11 cellular contexts compared by ENCODE assay signal in genomic region chr12:53253298-53253697, GRCh38. TPM values are rescaled to one million over a fixed set of nuclear protein-coding genes. Genes with fewer than 3 reads are reported as not detected.
DNase-seq lines count a peak whose midpoint lies in the region; ATAC-seq and TF ChIP-seq lines count a peak whose summit lies in the region.
"Had no signal": no experiment of that assay in that cellular context is flagged by ENCODE, and none has a peak within 500 bp of the region (broad histone marks: within the 10 kb centered on the region; RNA-seq: fewer than 3 reads in every experiment).

No MANE protein-coding gene starts in this region.

- in situ Hi-C loops in mammary epithelial cell (cut with MboI; ENCODE audit: low sequenced_read_pairs in 2 of 2) = no loop called here

- no peaks in the 10 kb centered on the region for H3F3A ChIP-seq in neural cell (ENCODE audit: insufficient read depth, low read length, poor library complexity, severe bottlenecking)

- no peak for TF ChIP-seq EP300 in neural cell (conservative IDR thresholded peaks at IDR 0.05; ENCODE audit: poor library complexity, severe bottlenecking)

- no peak for ATAC-seq in HG02763 (IDR thresholded peaks at IDR 0.05; ENCODE audit: unreplicated experiment)
- ATAC-seq: body of pancreas had no signal

- H3K9me3 ChIP-seq in BLaER1 (no peaks in the 10 kb centered on the region), mammary epithelial cell (replicated peaks; ENCODE audit: insufficient read depth, low read length) (no peaks in the 10 kb centered on the region), neural cell (ENCODE audit: low read length) (no peaks in the 10 kb centered on the region)
- H3K9me3 ChIP-seq: body of pancreas had no signal

- H3K4me3 ChIP-seq in BLaER1 (peak overlapping the region; percentile 90), mammary epithelial cell (replicated peaks in 1 of 3; ENCODE audit: insufficient read depth in 1 of 3, low read depth in 2 of 3, low read length in 3 of 3) (no peak overlapping the region), neural cell (ENCODE audit: low read length) (peak overlapping the region; percentile 93)
- peak overlapping the region; percentile 97 for H3K4me3 ChIP-seq in Jurkat, Clone E6-1 (ENCODE audit: low read length)

- peak overlapping the region; percentile 82; the same call in 1 of the 2 replicates for H3K27ac ChIP-seq in BLaER1
- no peak overlapping the region for H3K27ac ChIP-seq in mammary epithelial cell (ENCODE audit: insufficient read depth, low read depth, low read length)
- H3K27ac ChIP-seq in neural cell (ENCODE audit: low read length) = no peak overlapping the region

- H3K9ac ChIP-seq in BLaER1 = peak overlapping the region; percentile 85
- H3K9ac ChIP-seq in mammary epithelial cell (ENCODE audit: insufficient read depth, low read length) = no peak overlapping the region
- no peak overlapping the region for H3K9ac ChIP-seq in neural cell (ENCODE audit: low read length)

- peaks cover 58% of the 10 kb centered on the region for H3K4me1 ChIP-seq in BLaER1
- peaks cover 22% of the 10 kb centered on the region for H3K4me1 ChIP-seq in mammary epithelial cell (ENCODE audit: insufficient read depth, low read length)

- no peaks in the 10 kb centered on the region for H4K20me1 ChIP-seq in BLaER1
- no peaks in the 10 kb centered on the region for H4K20me1 ChIP-seq in mammary epithelial cell (ENCODE audit: insufficient read depth, low read length)
- no peaks in the 10 kb centered on the region for H4K20me1 ChIP-seq in neural cell (ENCODE audit: insufficient read depth)

- H3K36me3 ChIP-seq in BLaER1 = peaks cover 24% of the 10 kb centered on the region
- H3K36me3 ChIP-seq in mammary epithelial cell (ENCODE audit: insufficient read depth, low read length) = no peaks in the 10 kb centered on the region
- H3K36me3 ChIP-seq in neural cell (ENCODE audit: insufficient read depth, low read length) = no peaks in the 10 kb centered on the region

- DNase-seq in Jurkat, Clone E6-1 (ENCODE audit: low read depth, low spot score) = no peak
- no peak for DNase-seq in mammary epithelial cell
- DNase-seq in kidney tubule cell (ENCODE audit: low spot score) = no peak
- no peak for DNase-seq in HK-2 (ENCODE audit: unreplicated experiment)
- DNase-seq in amniotic stem cell (lab: John Stamatoyannopoulos, UW) = no peak
- DNase-seq: stimulated activated CD4-positive, alpha-beta T cell treated with anti-CD3 and anti-CD28 coated beads, Interleukin-1b, Interleukin-23, amount 100 ng/mL, for 48 hours had no signal

- BruUV-seq in mammary epithelial cell (replicated peaks; lab: Mats Ljungman, UMichigan) = no TSS peak

- H3K27me3 ChIP-seq in BLaER1 (no peaks in the 10 kb centered on the region), mammary epithelial cell (ENCODE audit: insufficient read depth, low read length) (no peaks in the 10 kb centered on the region), neural cell (ENCODE audit: insufficient read depth, low read depth, low read length) (no peaks in the 10 kb centered on the region)
- H3K27me3 ChIP-seq: body of pancreas had no signal

- no peak for TF ChIP-seq RAD21 in neural cell (conservative IDR thresholded peaks at IDR 0.05)

- WGBS in mammary epithelial cell (ENCODE audit: low coverage, missing lambda C conversion rate) = 90% methylated on average over 12 of the region's 13 CpGs

- dilution Hi-C loops in mammary epithelial cell (cut with HindIII; ENCODE audit: low sequenced_read_pairs) = no loop called here

- peaks cover 21% of the 10 kb centered on the region for H3K79me2 ChIP-seq in mammary epithelial cell (ENCODE audit: insufficient read depth, low read length)
- peaks cover 8% of the 10 kb centered on the region for H3K79me2 ChIP-seq in neural cell (replicated peaks; ENCODE audit: insufficient read depth, low read length)

- H2AFZ ChIP-seq in mammary epithelial cell (ENCODE audit: low read depth, low read length) (no peak overlapping the region), neural cell (ENCODE audit: low read depth, low read length) (no peak overlapping the region)

- TF ChIP-seq CTCF in mammary epithelial cell (conservative IDR thresholded peaks at IDR 0.05 in 1 of 2, IDR thresholded peaks at IDR 0.05 in 1 of 2; ENCODE audit: extremely low read depth in 1 of 2, insufficient read depth in 1 of 2, low read depth in 1 of 2, low read length in 2 of 2) (no peak), neural cell (IDR thresholded peaks at IDR 0.05; ENCODE audit: poor library complexity, severe bottlenecking) (no peak)

- CTCF ChIA-PET in mammary epithelial cell (lab: Charles Lee; ENCODE audit: low non-redundant PET) = no interaction called here

- H3K4me2 ChIP-seq in BLaER1 = peak overlapping the region; percentile 98
- peak overlapping the region; percentile 87 for H3K4me2 ChIP-seq in mammary epithelial cell (ENCODE audit: insufficient read depth, low read depth, low read length)
- peak overlapping the region; percentile 87 for H3K4me2 ChIP-seq in neural cell (ENCODE audit: low read length)

- H3K9me2 ChIP-seq in neural cell (ENCODE audit: insufficient read depth, low read length) = no peaks in the 10 kb centered on the region

- intact Hi-C loops in mammary epithelial cell (cut with micrococcal nuclease) = no loop called here

TF ChIP-seq in neural cell, 6 proteins besides CTCF, POLR2A, EP300 and RAD21:
- TF ChIP-seq POLR2AphosphoS5 (IDR thresholded peaks at IDR 0.05) = no peak
- TF ChIP-seq EZH2 (IDR thresholded peaks at IDR 0.05; ENCODE audit: borderline replicate concordance, insufficient read depth, low read length, poor library complexity, severe bottlenecking) = no peak
- no peak for TF ChIP-seq REST (IDR thresholded peaks at IDR 0.05; ENCODE audit: borderline replicate concordance)
- no peak for TF ChIP-seq SMC3 (conservative IDR thresholded peaks at IDR 0.05; ENCODE audit: poor library complexity)
- no peak for TF ChIP-seq TAF1 (IDR thresholded peaks at IDR 0.05; ENCODE audit: low read depth)
- TF ChIP-seq MXI1 (conservative IDR thresholded peaks at IDR 0.05; ENCODE audit: poor library complexity, severe bottlenecking) = no peak

RNA-seq across cellular contexts. Expression of gene ESPL1, which starts 14.8 kb away (rescaled TPM):
- 29.7 TPM for polyA plus RNA-seq in Jurkat, Clone E6-1 (2012; ENCODE audit: insufficient read depth, insufficient read length)
- total RNA-seq in mammary epithelial cell = 10 to 100 TPM in 1 of 2 donors, under 1 TPM in 1; 0.67 to 19.7 TPM
- polyA plus RNA-seq in mammary epithelial cell = 10.0 TPM
- polyA minus RNA-seq in mammary epithelial cell = 62.4 TPM
- 0.33 and 4.5 TPM in 2 replicates for polyA plus RNA-seq in neural cell
- polyA minus RNA-seq in neural cell = 0.93 and 0.97 TPM in 2 replicates
- total RNA-seq: body of pancreas had no signal

RNA-seq across cellular contexts. Expression of gene RARG, which starts 21.3 kb away (rescaled TPM):
- polyA plus RNA-seq in Jurkat, Clone E6-1 (2012; ENCODE audit: insufficient read depth, insufficient read length) = 8.4 TPM
- 10 to 100 TPM; 33.5 to 79.0 TPM for total RNA-seq in mammary epithelial cell
- 36.3 TPM for polyA plus RNA-seq in mammary epithelial cell
- 56.8 TPM for polyA minus RNA-seq in mammary epithelial cell
- polyA plus RNA-seq in neural cell = 0.61 and 1.0 TPM in 2 replicates
- polyA minus RNA-seq in neural cell = 0.49 and 0.81 TPM in 2 replicates

RNA-seq across cellular contexts. Expression of gene PFDN5, which starts 42.0 kb away (rescaled TPM):
- 698 TPM for polyA plus RNA-seq in Jurkat, Clone E6-1 (2012; ENCODE audit: insufficient read depth, insufficient read length)
- 100 to 1,000 TPM; 162 to 187 TPM for total RNA-seq in mammary epithelial cell
- 581 TPM for polyA plus RNA-seq in mammary epithelial cell
- polyA minus RNA-seq in mammary epithelial cell = 173 TPM
- 1,371 and 1,383 TPM in 2 replicates for polyA plus RNA-seq in neural cell
- polyA minus RNA-seq in neural cell = 174 and 217 TPM in 2 replicates

RNA-seq across cellular contexts. Expression of gene MYG1, which starts 46.2 kb away (rescaled TPM):
- 89.9 TPM for polyA plus RNA-seq in Jurkat, Clone E6-1 (2012; ENCODE audit: insufficient read depth, insufficient read length)
- total RNA-seq in mammary epithelial cell = 10 to 100 TPM; 29.5 to 61.9 TPM
- 50.9 TPM for polyA plus RNA-seq in mammary epithelial cell
- 31.3 TPM for polyA minus RNA-seq in mammary epithelial cell
- polyA plus RNA-seq in neural cell = 70.5 and 84.1 TPM in 2 replicates
- polyA minus RNA-seq in neural cell = 30.1 and 30.2 TPM in 2 replicates

RNA-seq across cellular contexts. Expression of gene ITGB7, which starts 46.2 kb away (rescaled TPM):
- polyA plus RNA-seq in Jurkat, Clone E6-1 (2012; ENCODE audit: insufficient read depth, insufficient read length) = 7.0 TPM
- total RNA-seq in mammary epithelial cell = 1 to 10 TPM; 1.8 to 3.5 TPM
- 0.33 TPM for polyA plus RNA-seq in mammary epithelial cell
- 7.1 TPM for polyA minus RNA-seq in mammary epithelial cell
- 0.26 TPM in 1 of 2 replicates, not detected in the other for polyA plus RNA-seq in neural cell
- not detected in 2 replicates for polyA minus RNA-seq in neural cell
- total RNA-seq: HT1080 had no signal

Comparison
In these comparisons a context has a peak if more than half of its experiments do, and no peak if none do; other contexts are left out.
1. H3K4me3 ChIP-seq: peak in BLaER1 (single experiment), Jurkat, Clone E6-1 (single experiment) and neural cell (single experiment); none in mammary epithelial cell (0 of 3).
2. RNA of gene RARG, which starts 21.3 kb away (polyA plus RNA-seq): 36.3 TPM in mammary epithelial cell (single experiment); 0.61 to 1.0 TPM in neural cell; every median in the first group is over 10 times any median in the second.
3. Peak in every context shown above with its lines, with median percentiles within 50 percentile points of each other: H3K4me2 ChIP-seq.